34 cellular contexts compared by ENCODE assay signal in the genomic region with DNA sequence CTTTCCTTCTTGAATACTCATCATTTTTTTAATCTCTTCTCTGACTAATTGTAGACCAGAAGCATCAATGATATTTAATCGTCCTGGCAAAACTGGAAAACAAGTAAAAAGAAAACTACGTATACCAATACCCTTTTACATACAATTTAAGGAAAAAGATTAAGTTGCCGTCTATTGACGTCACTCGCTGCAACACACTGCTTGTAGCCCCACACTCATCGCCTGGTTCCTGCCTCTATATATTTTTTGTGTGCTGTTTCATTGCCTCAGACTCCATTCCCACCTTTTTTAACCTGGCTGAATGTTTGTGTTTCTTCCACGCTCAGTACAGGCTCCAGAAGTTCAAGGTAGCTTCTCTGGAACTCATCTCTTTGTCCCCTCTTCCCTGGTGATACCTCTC.
DNase-seq lines count a peak whose midpoint lies in the region; ATAC-seq, FAIRE-seq and TF ChIP-seq lines count a peak whose summit lies in the region.
"Had no signal": no experiment of that assay in that cellular context is flagged by ENCODE, and none has a peak within 500 bp of the region (broad histone marks: within the 10 kb centered on the region; RNA-seq: fewer than 3 reads in every experiment).

No MANE protein-coding gene starts in this region.

- H3K79me1 ChIP-seq in mesenchymal stem cell (replicated peaks; ENCODE audit: low read length, poor library complexity, severe bottlenecking) = no peaks in the 10 kb centered on the region

- TF ChIP-seq CTCF in HepG2 (CRISPR knock-in tag; IDR thresholded peaks at IDR 0.05) (no peak), right lobe of liver (IDR thresholded peaks at IDR 0.05) (no peak), D721Med (IDR thresholded peaks at IDR 0.05; ENCODE audit: insufficient read depth, missing control alignments) (no peak), K562 (IDR thresholded peaks at IDR 0.05 in 2 of 3, conservative IDR thresholded peaks at IDR 0.05 in 1 of 3; ENCODE audit: insufficient read depth in 2 of 3, low read depth in 1 of 3, low read length in 3 of 3) (no peak), gastrocnemius medialis (IDR thresholded peaks at IDR 0.05 in 4 of 5, conservative IDR thresholded peaks at IDR 0.05 in 1 of 5) (no peak), adrenal gland (IDR thresholded peaks at IDR 0.05) (no peak)

- H3K4me3 ChIP-seq in HepG2 (replicated peaks in 1 of 3; ENCODE audit: insufficient read depth in 1 of 3, low read depth in 2 of 3, low read length in 3 of 3) (no peak overlapping the region), right lobe of liver (no peak overlapping the region), K562 (no peak overlapping the region), mesenchymal stem cell (ENCODE audit: insufficient read depth in 1 of 2, low read depth in 1 of 2, low read length in 2 of 2) (no peak overlapping the region), gastrocnemius medialis (no peak overlapping the region), adrenal gland (no peak overlapping the region)
- H3K4me3 ChIP-seq: A549; BLaER1; BLaER1 treated with 17β-estradiol and CSF1 and Interleukin-3, amounts not matched to agents 10 nM and 100 nM had no signal

- no peak overlapping the region for H4K91ac ChIP-seq in mesenchymal stem cell (ENCODE audit: low read length)

- no peak for FAIRE-seq in HepG2 (lab: Jason Lieb, UNC)
- FAIRE-seq in D721Med (lab: Jason Lieb, UNC) = peak; percentile 25
- FAIRE-seq in K562 (lab: Jason Lieb, UNC) = no peak
- FAIRE-seq: A204.1, A549 had no signal

- H3K4me2 ChIP-seq in HepG2 (ENCODE audit: low read depth, low read length) = no peak overlapping the region
- peak overlapping the region; percentile 25 for H3K4me2 ChIP-seq in K562 (ENCODE audit: insufficient read depth, low read length)
- H3K4me2 ChIP-seq in mesenchymal stem cell (ENCODE audit: low read length, poor library complexity, severe bottlenecking) = no peak overlapping the region
- H3K4me2 ChIP-seq: A549; BLaER1; BLaER1 treated with 17β-estradiol and CSF1 and Interleukin-3, amounts not matched to agents 10 nM and 100 nM had no signal

- H3K9ac ChIP-seq in HepG2 (ENCODE audit: insufficient read depth, low read depth, low read length) (no peak overlapping the region), K562 (ENCODE audit: insufficient read depth in 1 of 2, low read depth in 2 of 2, low read length in 2 of 2) (no peak overlapping the region), mesenchymal stem cell (ENCODE audit: low read length) (no peak overlapping the region)
- H3K9ac ChIP-seq: BLaER1; BLaER1 treated with 17β-estradiol and CSF1 and Interleukin-3, amounts not matched to agents 10 nM and 100 nM had no signal

- H3K4me1 ChIP-seq in HepG2 (ENCODE audit: insufficient read depth, low read length) = no peaks in the 10 kb centered on the region
- peaks cover 0 to 2% (median 0%) of the 10 kb centered on the region in 4 donors for H3K4me1 ChIP-seq in right lobe of liver
- H3K4me1 ChIP-seq in K562 (replicated peaks in 1 of 2; ENCODE audit: control insufficient read depth in 2 of 2, insufficient read depth in 2 of 2, low read length in 2 of 2) = no peaks in the 10 kb centered on the region
- no peaks in the 10 kb centered on the region for H3K4me1 ChIP-seq in mesenchymal stem cell (ENCODE audit: control insufficient read depth, insufficient read depth, low read depth, low read length)
- no peaks in the 10 kb centered on the region for H3K4me1 ChIP-seq in gastrocnemius medialis
- no peaks in the 10 kb centered on the region for H3K4me1 ChIP-seq in adrenal gland (replicated peaks in 1 of 2)
- H3K4me1 ChIP-seq: A549; BE2C; BLaER1; BLaER1 treated with 17β-estradiol and CSF1 and Interleukin-3, amounts not matched to agents 10 nM and 100 nM; Caco-2 had no signal

- TF ChIP-seq RAD21 in HepG2 (CRISPR knock-in tag; IDR thresholded peaks at IDR 0.05) (no peak), K562 (CRISPR knock-in tag; conservative IDR thresholded peaks at IDR 0.05 in 1 of 2, IDR thresholded peaks at IDR 0.05 in 1 of 2) (no peak)

- peak overlapping the region; percentile 58 for H2AK5ac ChIP-seq in mesenchymal stem cell (ENCODE audit: low read length, severe bottlenecking)

- H2BK15ac ChIP-seq in mesenchymal stem cell (ENCODE audit: low read depth, poor library complexity, severe bottlenecking) = no peak overlapping the region

- H3K9me3 ChIP-seq in HepG2 (ENCODE audit: low read length) (no peaks in the 10 kb centered on the region), right lobe of liver (no peaks in the 10 kb centered on the region), K562 (replicated peaks; ENCODE audit: control insufficient read depth, insufficient read depth, low read depth, low read length) (no peaks in the 10 kb centered on the region), mesenchymal stem cell (ENCODE audit: control insufficient read depth, low read length) (no peaks in the 10 kb centered on the region), gastrocnemius medialis (no peaks in the 10 kb centered on the region), adrenal gland (replicated peaks in 1 of 3) (no peaks in the 10 kb centered on the region)
- H3K9me3 ChIP-seq: A549, BE2C, BLaER1, Caco-2 had no signal

- H3K79me2 ChIP-seq in HepG2 (ENCODE audit: insufficient read depth, low read length) = no peaks in the 10 kb centered on the region
- H3K79me2 ChIP-seq in K562 (ENCODE audit: control insufficient read depth, insufficient read depth, low read length) = no peaks in the 10 kb centered on the region

- no peak for TF ChIP-seq POLR2A in HepG2 (IDR thresholded peaks at IDR 0.05; ENCODE audit: insufficient read depth in 1 of 2, low read depth in 2 of 2, low read length in 2 of 2)
- TF ChIP-seq POLR2A in right lobe of liver (IDR thresholded peaks at IDR 0.05) = no peak
- TF ChIP-seq POLR2A in K562 (conservative IDR thresholded peaks at IDR 0.05) = no peak
- no peak for TF ChIP-seq POLR2A in gastrocnemius medialis (IDR thresholded peaks at IDR 0.05)
- TF ChIP-seq POLR2A in adrenal gland (IDR thresholded peaks at IDR 0.05) = no peak

- H3K14ac ChIP-seq in mesenchymal stem cell (ENCODE audit: low read length in 2 of 2) = no peak overlapping the region

- no peaks in the 10 kb centered on the region for H3K9me1 ChIP-seq in K562 (ENCODE audit: control insufficient read depth, insufficient read depth, low read length)

- WGBS in HepG2 (ENCODE audit: low lambda C conversion rate) = 13% methylated on average over 7 of the region's 7 CpGs
- 64% methylated on average over 7 of the region's 7 CpGs for WGBS in right lobe of liver (ENCODE audit: insufficient coverage, low coverage, low lambda C conversion rate, missing lambda C conversion rate)
- 4% methylated on average over 7 of the region's 7 CpGs for WGBS in K562 (ENCODE audit: insufficient coverage, low coverage, missing lambda C conversion rate)
- 78% methylated on average over 7 of the region's 7 CpGs for WGBS in mesenchymal stem cell
- WGBS in adrenal gland, 4 donors = 75 to 87% (median 81%) methylated on average over 7 of the region's 7 CpGs

- H2BK5ac ChIP-seq in mesenchymal stem cell (ENCODE audit: low read depth, low read length, poor library complexity, severe bottlenecking) = no peak overlapping the region

- no peak overlapping the region for H3K18ac ChIP-seq in mesenchymal stem cell (ENCODE audit: low read depth in 1 of 2, low read length in 2 of 2)

- H3K36me3 ChIP-seq in HepG2 (replicated peaks in 1 of 2; ENCODE audit: control insufficient read depth in 1 of 2, insufficient read depth in 2 of 2, low read length in 2 of 2) (no peaks in the 10 kb centered on the region), right lobe of liver (no peaks in the 10 kb centered on the region), K562 (ENCODE audit: control insufficient read depth, insufficient read depth, low read length) (no peaks in the 10 kb centered on the region), mesenchymal stem cell (ENCODE audit: control insufficient read depth in 1 of 2, insufficient read depth in 2 of 2, low read depth in 1 of 2, low read length in 2 of 2) (no peaks in the 10 kb centered on the region), gastrocnemius medialis (no peaks in the 10 kb centered on the region), adrenal gland (replicated peaks in 1 of 2) (no peaks in the 10 kb centered on the region)
- H3K36me3 ChIP-seq: BE2C; BLaER1; BLaER1 treated with 17β-estradiol and CSF1 and Interleukin-3, amounts not matched to agents 10 nM and 100 nM had no signal

- no peak overlapping the region for H2BK120ac ChIP-seq in mesenchymal stem cell (ENCODE audit: low read depth, low read length)

- no peaks in the 10 kb centered on the region; a peak in 1 of 5 replicates for H3K27me3 ChIP-seq in HepG2 (ENCODE audit: control insufficient read depth in 1 of 2, insufficient read depth in 2 of 2, low read length in 2 of 2)
- H3K27me3 ChIP-seq in right lobe of liver = no peaks in the 10 kb centered on the region
- 0 out of 5 replicates have a peak, but pooled peaks cover 0 to 7% of the 10 kb centered on the region in 2 experiments for H3K27me3 ChIP-seq in K562 (ENCODE audit: control insufficient read depth in 2 of 2, insufficient read depth in 2 of 2, low read length in 2 of 2)
- no peaks in the 10 kb centered on the region for H3K27me3 ChIP-seq in mesenchymal stem cell (ENCODE audit: control insufficient read depth in 1 of 2, insufficient read depth in 1 of 2, low read length in 2 of 2)
- H3K27me3 ChIP-seq in gastrocnemius medialis = no peaks in the 10 kb centered on the region
- H3K27me3 ChIP-seq in adrenal gland = no peaks in the 10 kb centered on the region
- H3K27me3 ChIP-seq: BE2C; BLaER1; BLaER1 treated with 17β-estradiol and CSF1 and Interleukin-3, amounts not matched to agents 10 nM and 100 nM had no signal

- H2AFZ ChIP-seq in HepG2 (ENCODE audit: low read length) (no peak overlapping the region), K562 (ENCODE audit: low read depth, low read length) (peak overlapping the region; percentile 73), mesenchymal stem cell (ENCODE audit: low read depth, low read length) (no peak overlapping the region)

- H3K27ac ChIP-seq in HepG2 (ENCODE audit: extremely low read length, insufficient read depth, low read length) = no peak overlapping the region
- no peak overlapping the region for H3K27ac ChIP-seq in right lobe of liver
- H3K27ac ChIP-seq in K562 (ENCODE audit: extremely low read depth, low read depth, low read length) = no peak overlapping the region
- H3K27ac ChIP-seq in mesenchymal stem cell (ENCODE audit: low read length, poor library complexity, severe bottlenecking) = no peak overlapping the region
- H3K27ac ChIP-seq in gastrocnemius medialis = no peak overlapping the region
- no peak overlapping the region for H3K27ac ChIP-seq in adrenal gland
- H3K27ac ChIP-seq: 22Rv1; A549; BLaER1; BLaER1 treated with 17β-estradiol and CSF1 and Interleukin-3, amounts not matched to agents 10 nM and 100 nM; C4-2B had no signal

- H3K4ac ChIP-seq in mesenchymal stem cell (ENCODE audit: low read depth in 1 of 2, low read length in 2 of 2) = no peak overlapping the region

- CTCF ChIA-PET in HepG2 (lab: Yijun Ruan, JAX; ENCODE audit: low intra/inter-chr PET ratio, low total read pairs) (no interaction called here), K562 (lab: Yijun Ruan, JAX; ENCODE audit: low intra/inter-chr PET ratio) (no interaction called here)

- in situ Hi-C loops in HepG2 (cut with HindIII; ENCODE audit: extremely low pct_ligation_motif_present, low pct_unique_long_range_greater_than_20kb) (no loop called here), K562 (cut with MboI) (no loop called here), gastrocnemius medialis (cut with MboI; ENCODE audit: low sequenced_read_pairs in 4 of 4) (no loop called here)

- H2BK12ac ChIP-seq in mesenchymal stem cell (ENCODE audit: low read length in 2 of 2) = no peak overlapping the region

- DNase-seq in HepG2 (ENCODE audit: low spot score) = no peak
- DNase-seq in right lobe of liver = no peak
- no peak for DNase-seq in D721Med (ENCODE audit: insufficient read length, low spot score)
- peak in 1 of 4 experiments; percentile 8 for DNase-seq in K562 (ENCODE audit: extremely low read depth in 1 of 4, low spot score in 3 of 4)
- no peak for DNase-seq in mesenchymal stem cell
- DNase-seq in gastrocnemius medialis = no peak
- no peak for DNase-seq in adrenal gland
- no peak for DNase-seq in COLO829 (ENCODE audit: low spot score)
- DNase-seq: 8988T; ACHN; AML-193; BE2C; C1 segment of cervical spinal cord; Caco-2; Calu3; CD4-positive, alpha-beta memory T cell; CD4-positive, alpha-beta T cell; CD4-positive, CD25-positive, alpha-beta regulatory T cell; CD8-positive, alpha-beta memory T cell; CD8-positive, alpha-beta T cell; COR-L47; DMS 273 treated with DMSO at 0.1 percent for 48 hours; DMS153; DMS53; DMS79; DMS79 treated with DMSO at 0.1 percent for 48 hours; DND-41; EL had no signal

- H4K8ac ChIP-seq in mesenchymal stem cell (ENCODE audit: low read length) = no peak overlapping the region

- no peak for TF ChIP-seq EP300 in HepG2 (IDR thresholded peaks at IDR 0.05; ENCODE audit: low read depth in 2 of 2, low read length in 2 of 2)
- TF ChIP-seq EP300 in HepG2 (CRISPR knock-in tag; IDR thresholded peaks at IDR 0.05; ENCODE audit: borderline replicate concordance) = no peak
- no peak for TF ChIP-seq EP300 in K562 (IDR thresholded peaks at IDR 0.05; ENCODE audit: low read length)

- intact Hi-C loops in HepG2 (cut with micrococcal nuclease; ENCODE audit: unreplicated experiment) = no loop called here
- intact Hi-C loops in right lobe of liver (cut with DNase I) = no loop called here
- intact Hi-C loops in K562 (cut with micrococcal nuclease) = no loop called here
- intact Hi-C loops in gastrocnemius medialis (cut with DNase I; ENCODE audit: low total_unique reads) = no loop called here
- intact Hi-C loops in adrenal gland (cut with DNase I) = no loop called here

- ATAC-seq in HepG2 (no peak), right lobe of liver (no peak), K562 (no peak), gastrocnemius medialis (no peak)
- ATAC-seq: A549; CD8-positive, alpha-beta T cell had no signal

- no TSS peak for BruUV-seq in HepG2 (replicated peaks; lab: Mats Ljungman, UMichigan)
- no TSS peak for BruUV-seq in K562 (replicated peaks; lab: Mats Ljungman, UMichigan)

- H4K20me1 ChIP-seq in HepG2 (ENCODE audit: insufficient read depth, low read length) (no peaks in the 10 kb centered on the region), K562 (replicated peaks; ENCODE audit: control insufficient read depth, insufficient read depth, low read length) (no peaks in the 10 kb centered on the region)
- H4K20me1 ChIP-seq: BLaER1; BLaER1 treated with 17β-estradiol and CSF1 and Interleukin-3, amounts not matched to agents 10 nM and 100 nM had no signal

- no peak overlapping the region for H3K23ac ChIP-seq in mesenchymal stem cell (ENCODE audit: low read length in 2 of 2)

- POLR2A ChIA-PET in HepG2 (lab: Yijun Ruan, JAX) (no interaction called here), K562 (lab: Yijun Ruan, JAX) (no interaction called here)

Comparison
In these comparisons a context has a peak if more than half of its experiments do, and no peak if none do; other contexts are left out.
1. Of the 241 proteins assayed by ChIP-seq in both HepG2 and K562: peak only in HepG2: none; only in K562: CREM and PHF20; in both: none; in neither: 237; mixed calls (peak in some experiments, not most) for 2.